Comparison of ENCODE assay signal across 8 cellular contexts in genomic region chr6:128520436-128521301, GRCh38. TPM values are rescaled to one million over a fixed set of nuclear protein-coding genes. Genes with fewer than 3 reads are reported as not detected.
DNase-seq lines count a peak whose midpoint lies in the region; ATAC-seq and TF ChIP-seq lines count a peak whose summit lies in the region.

Gene PTPRK, minus strand, starts transcription at chr6:128520599. Its CDS starts 241 bp downstream, at chr6:128520358.

- peak; percentile 67 for ATAC-seq in HG03060 (IDR thresholded peaks at IDR 0.05; ENCODE audit: low read depth, unreplicated experiment)

- DNase-seq in ACHN (peak; percentile 89), NCI-H226 (peak; percentile 84), lung microvascular endothelial cell (ENCODE audit: low read depth in 2 of 2) (peak; percentile 95 to 96)
- peak; percentile 77 for DNase-seq in activated CD8-positive, alpha-beta memory T cell treated with anti-CD3 and anti-CD28 coated beads for 4 hours (ENCODE audit: low read depth in 2 of 2)
- peak; percentile 60 to 72 (median 71) for DNase-seq in effector memory CD4-positive, alpha-beta T cell
- peak; percentile 79 to 85 (median 80) for DNase-seq in stimulated activated CD4-positive, alpha-beta T cell treated with anti-CD3 and anti-CD28 coated beads, TNF-alpha, amount 100 ng/mL, for 4 hours (ENCODE audit: low read depth in 3 of 3)

- peak; percentile 66 for TF ChIP-seq POLR2A in GM18526 (IDR thresholded peaks at IDR 0.05; ENCODE audit: extremely low read depth, insufficient read length)

- no peaks in the 10 kb centered on the region for H3K36me3 ChIP-seq in effector memory CD4-positive, alpha-beta T cell (ENCODE audit: control insufficient read depth, insufficient read depth, low read length)

- in situ Hi-C loops in ACHN (cut with HindIII; ENCODE audit: low pct_ligation_motif_present, low pct_unique_long_range_greater_than_20kb, low sequenced_read_pairs): no loop called here

- no peak within 1 kb of the TSS for H3K27ac ChIP-seq in effector memory CD4-positive, alpha-beta T cell (ENCODE audit: insufficient read depth, low read length, poor library complexity, severe bottlenecking)

- H3K4me3 ChIP-seq in effector memory CD4-positive, alpha-beta T cell (ENCODE audit: insufficient read depth, low read depth, low read length, poor library complexity, severe bottlenecking): peak within 1 kb of the TSS; percentile 68

- peaks cover 38% of the 10 kb centered on the region for H3K27me3 ChIP-seq in effector memory CD4-positive, alpha-beta T cell (replicated peaks; ENCODE audit: control insufficient read depth, insufficient read depth, low read length, poor library complexity, severe bottlenecking)

- H3K9me3 ChIP-seq in effector memory CD4-positive, alpha-beta T cell (ENCODE audit: control insufficient read depth, low read length): no peaks in the 10 kb centered on the region

- H3K4me1 ChIP-seq in effector memory CD4-positive, alpha-beta T cell (ENCODE audit: control insufficient read depth, insufficient read depth, low read length, poor library complexity, severe bottlenecking): peaks cover 17% of the 10 kb centered on the region

RNA-seq across cellular contexts. Expression of gene PTPRK, which starts in this region (rescaled TPM):
- total RNA-seq in lung microvascular endothelial cell: 68.0 and 78.6 TPM in 2 replicates
